In genomic region chr1:166933633-166934032, GRCh38 we compare ENCODE assay signal across 25 cellular contexts. TPM values are rescaled to one million over a fixed set of nuclear protein-coding genes. Genes with fewer than 3 reads are reported as not detected.
DNase-seq lines count a peak whose midpoint lies in the region; ATAC-seq and TF ChIP-seq lines count a peak whose summit lies in the region.
"Had no signal": no experiment of that assay in that cellular context is flagged by ENCODE, and none has a peak within 500 bp of the region (broad histone marks: within the 10 kb centered on the region; RNA-seq: fewer than 3 reads in every experiment).

No MANE protein-coding gene starts in this region.

- in situ Hi-C loops in ACHN (cut with HindIII; ENCODE audit: low pct_ligation_motif_present, low pct_unique_long_range_greater_than_20kb, low sequenced_read_pairs) = no loop called here

- no peak for TF ChIP-seq CTCF in foreskin keratinocyte (conservative IDR thresholded peaks at IDR 0.05)

- peak; percentile 55 for DNase-seq in ACHN
- peak; percentile 53 for DNase-seq in M059J (ENCODE audit: low read depth)
- no peak for DNase-seq in foreskin keratinocyte
- DNase-seq in stimulated activated CD4-positive, alpha-beta T cell treated with anti-CD3 and anti-CD28 coated beads, Interleukin-1b, Interleukin-23, amount 100 ng/mL, for 48 hours = no peak
- no peak for DNase-seq in NCI-H526 treated with DMSO at 0.1 percent for 48 hours (lab: John Stamatoyannopoulos, UW)
- DNase-seq: activated CD4-positive, alpha-beta T cell treated with anti-CD3 and anti-CD28 coated beads, Interleukin-2, amount 50 U/mL, for 4 hours; BE2C; COR-L47; DMS79 treated with DMSO at 0.1 percent for 48 hours; effector CD4-positive, alpha-beta T cell; Kasumi-1; left cardiac atrium; mesenchymal stem cell; NCI-H1092 treated with DMSO at 0.1 percent for 48 hours; NCI-H2029 treated with DMSO at 0.1 percent for 48 hours; retina; T-helper 9 cell; transverse colon had no signal

- ATAC-seq in GM21619 (IDR thresholded peaks at IDR 0.05; ENCODE audit: unreplicated experiment) (peak; percentile 69), foreskin keratinocyte (peak; percentile 38), HG03520 (IDR thresholded peaks at IDR 0.05; ENCODE audit: unreplicated experiment) (no peak), HG02885 (IDR thresholded peaks at IDR 0.05; ENCODE audit: poor library complexity, unreplicated experiment) (no peak)
- ATAC-seq: esophagus mucosa, gastroesophageal sphincter, left cardiac atrium, WTC11 had no signal

- H3K27ac ChIP-seq in foreskin keratinocyte = no peak overlapping the region
- H3K27ac ChIP-seq: gastroesophageal sphincter, transverse colon had no signal

- no peaks in the 10 kb centered on the region for H3K4me1 ChIP-seq in foreskin keratinocyte
- H3K4me1 ChIP-seq: BE2C, gastroesophageal sphincter, transverse colon had no signal

- peaks cover 76% of the 10 kb centered on the region for H3K27me3 ChIP-seq in foreskin keratinocyte
- H3K27me3 ChIP-seq: gastroesophageal sphincter, transverse colon had no signal

RNA-seq across cellular contexts. Expression of gene ILDR2, which starts 41.7 kb away (rescaled TPM):
- total RNA-seq in M059J (2014; rRNA removed; shearing (Covaris generic)) = 6.9 and 21.5 TPM in 2 replicates
- not detected in 2 replicates for total RNA-seq in foreskin keratinocyte
- polyA plus RNA-seq in foreskin keratinocyte = not detected in 2 replicates

RNA-seq across cellular contexts. Expression of gene MAEL, which starts 55.4 kb away (rescaled TPM):
- total RNA-seq in M059J (2014; rRNA removed; shearing (Covaris generic)) = 0.20 and 0.52 TPM in 2 replicates
- total RNA-seq in foreskin keratinocyte = not detected in 2 replicates
- polyA plus RNA-seq in foreskin keratinocyte = not detected in 2 replicates
- total RNA-seq: NCI-H460, transverse colon had no signal

RNA-seq across cellular contexts. Expression of gene TADA1, which starts 57.6 kb away (rescaled TPM):
- 14.0 and 15.1 TPM in 2 replicates for total RNA-seq in M059J (2014; rRNA removed; shearing (Covaris generic))
- 12.6 and 12.8 TPM in 2 replicates for total RNA-seq in foreskin keratinocyte
- polyA plus RNA-seq in foreskin keratinocyte = 5.9 and 6.8 TPM in 2 replicates

Comparison
In these comparisons a context has a peak if more than half of its experiments do, and no peak if none do; other contexts are left out.
1. DNase-seq: peak in ACHN (single experiment) and M059J (single experiment); none in foreskin keratinocyte (0 of 2), stimulated activated CD4-positive, alpha-beta T cell treated with anti-CD3 and anti-CD28 coated beads, Interleukin-1b, Interleukin-23, amount 100 ng/mL, for 48 hours (single experiment) and NCI-H526 treated with DMSO at 0.1 percent for 48 hours (single experiment).
2. ATAC-seq: peak in GM21619 (single experiment) and foreskin keratinocyte (single experiment); none in HG03520 (single experiment) and HG02885 (single experiment).